Comparison of ENCODE assay signal across 22 cellular contexts in the genomic region with DNA sequence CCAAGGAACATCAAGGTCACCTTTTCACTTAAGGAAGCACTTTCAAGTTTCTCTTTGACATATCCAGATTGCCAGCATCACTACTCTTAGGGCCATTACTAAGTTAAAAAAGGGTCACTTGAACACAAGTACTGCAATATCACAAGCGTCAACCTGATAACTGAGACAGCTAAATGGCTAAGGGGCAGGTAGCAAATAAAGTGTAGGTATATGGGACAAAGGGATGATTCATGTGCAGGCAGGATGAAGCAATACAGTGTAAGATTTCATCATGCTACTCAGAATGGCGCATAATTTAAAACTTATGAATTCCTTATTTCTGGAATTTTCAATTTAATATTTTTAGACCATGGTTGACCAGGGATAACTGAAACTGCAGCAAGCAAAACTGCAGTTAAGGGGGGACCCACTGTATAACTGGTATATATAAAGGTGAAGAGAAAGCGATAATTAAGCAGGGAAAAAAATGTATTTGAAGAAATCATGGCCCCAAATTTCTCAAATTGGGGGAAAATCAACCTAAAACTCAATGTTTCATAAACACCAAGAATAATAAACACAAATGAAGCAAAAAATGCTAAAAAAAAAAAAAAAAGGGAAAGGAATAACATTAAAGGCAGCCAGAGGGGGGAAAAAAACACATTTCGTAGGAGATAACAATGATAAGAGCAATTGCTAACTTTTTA. TPM values are rescaled to one million over a fixed set of nuclear protein-coding genes. Genes with fewer than 3 reads are reported as not detected.
DNase-seq lines count a peak whose midpoint lies in the region; ATAC-seq and TF ChIP-seq lines count a peak whose summit lies in the region.
"Had no signal": no experiment of that assay in that cellular context is flagged by ENCODE, and none has a peak within 500 bp of the region (broad histone marks: within the 10 kb centered on the region; RNA-seq: fewer than 3 reads in every experiment).

No MANE protein-coding gene starts in this region.

- no peak overlapping the region for H3K27ac ChIP-seq in HCT116 (ENCODE audit: low read depth, low read length)
- H3K27ac ChIP-seq in left ventricle myocardium inferior (replicated peaks), result no peak overlapping the region
- H3K27ac ChIP-seq in GM23338 (ENCODE audit: low read depth), result no peak overlapping the region
- H3K27ac ChIP-seq: KMS-11 had no signal

- no peak for TF ChIP-seq POLR2A in HCT116 (IDR thresholded peaks at IDR 0.05; ENCODE audit: borderline replicate concordance, extremely low read depth, insufficient read depth, insufficient read length)

- no peaks in the 10 kb centered on the region for H3K79me2 ChIP-seq in HCT116 (ENCODE audit: insufficient read depth, low read length)
- H3K79me2 ChIP-seq in GM23338 (replicated peaks; ENCODE audit: insufficient read depth), result no peaks in the 10 kb centered on the region

- H3K4me1 ChIP-seq in Caco-2 (no peaks in the 10 kb centered on the region), HCT116 (ENCODE audit: control insufficient read depth in 1 of 2, insufficient read depth in 2 of 2, low read length in 2 of 2) (no peaks in the 10 kb centered on the region), left ventricle myocardium inferior (no peaks in the 10 kb centered on the region), GM23338 (ENCODE audit: insufficient read depth) (no peaks in the 10 kb centered on the region)
- H3K4me1 ChIP-seq: BE2C had no signal

- H3K9me3 Mint-ChIP-seq in Caco-2 (ENCODE audit: unreplicated experiment), result peaks cover 35% of the 10 kb centered on the region
- H3K9me3 Mint-ChIP-seq in GM23338, result peaks cover 28% of the 10 kb centered on the region

- H3K36me3 Mint-ChIP-seq in Caco-2 (ENCODE audit: insufficient read depth, unreplicated experiment) (peaks cover 16% of the 10 kb centered on the region), GM23338 (ENCODE audit: low read depth) (peaks cover 16% of the 10 kb centered on the region; the same call in 2 of the 3 replicates)

- no peaks in the 10 kb centered on the region for H3F3A ChIP-seq in GM23338 (replicated peaks; ENCODE audit: low read depth)

- no peak overlapping the region for H3K4me3 ChIP-seq in Caco-2 (ENCODE audit: low read depth, low read length)
- no peak overlapping the region for H3K4me3 ChIP-seq in HCT116 (replicated peaks in 1 of 2; ENCODE audit: low read depth in 1 of 2, low read length in 2 of 2)
- no peak overlapping the region for H3K4me3 ChIP-seq in left ventricle myocardium inferior
- no peak overlapping the region for H3K4me3 ChIP-seq in GM23338

- CTCF ChIA-PET in Caco-2 (lab: Charles Lee) (no interaction called here), HCT116 (lab: Charles Lee) (no interaction called here)

- no TSS peak for BruUV-seq in Caco-2 (replicated peaks; lab: Mats Ljungman, UMichigan)
- BruUV-seq in HCT116 (replicated peaks; lab: Mats Ljungman, UMichigan), result no TSS peak

- H3K27me3 Mint-ChIP-seq in Caco-2 (ENCODE audit: insufficient read depth, unreplicated experiment), result no peaks in the 10 kb centered on the region
- H3K27me3 Mint-ChIP-seq in GM23338 (ENCODE audit: insufficient read depth, low read depth, poor library complexity), result peaks cover 5% of the 10 kb centered on the region

- RAD21 ChIA-PET in HCT116 (lab: Charles Lee; ENCODE audit: low non-redundant PET in 1 of 2, low total read pairs in 2 of 2, uncharacterized antibody in 2 of 2, unreplicated experiment in 2 of 2), result no interaction called here

- POLR2A ChIA-PET in Caco-2 (lab: Charles Lee) (no interaction called here), HCT116 (lab: Charles Lee) (no interaction called here)

- intact Hi-C loops in Caco-2 (cut with micrococcal nuclease; ENCODE audit: unreplicated experiment), result no loop called here
- intact Hi-C loops in HCT116 (cut with micrococcal nuclease), result no loop called here
- intact Hi-C loops in left ventricle myocardium inferior (cut with micrococcal nuclease), result no loop called here

- H3K36me3 ChIP-seq in Caco-2 (ENCODE audit: control insufficient read depth, insufficient read depth, low read length) (no peaks in the 10 kb centered on the region), HCT116 (ENCODE audit: control insufficient read depth in 1 of 2, insufficient read depth in 2 of 2, low read length in 2 of 2) (no peaks in the 10 kb centered on the region), left ventricle myocardium inferior (no peaks in the 10 kb centered on the region), GM23338 (ENCODE audit: insufficient read depth) (no peaks in the 10 kb centered on the region)
- H3K36me3 ChIP-seq: BE2C had no signal

- no peak for ATAC-seq in HCT116
- ATAC-seq in esophagus mucosa, result peak; percentile 69
- ATAC-seq in GM23338, result no peak

- DNase-seq in Caco-2 (no peak), HCT116 (ENCODE audit: low read depth, low spot score) (no peak), amniotic epithelial cell (ENCODE audit: low read depth) (peak; percentile 23), GM10266 (ENCODE audit: extremely low spot score) (no peak), left ventricle myocardium inferior (no peak), GM23338 (ENCODE audit: low spot score) (no peak)
- DNase-seq: BE2C; CD4-positive, CD25-positive, alpha-beta regulatory T cell; COR-L47; DND-41; H7; NCI-H1048; NCI-H1417 treated with DMSO at 0.1 percent for 48 hours; NCI-H187; NCI-H2107; NCI-H446 treated with DMSO at 0.1 percent for 48 hours; NCI-H526 treated with DMSO at 0.1 percent for 48 hours; RPMI8226; SHP77 had no signal

- H2AFZ ChIP-seq in HCT116 (ENCODE audit: low read depth, low read length, poor library complexity, severe bottlenecking), result no peak overlapping the region
- no peak overlapping the region for H2AFZ ChIP-seq in GM23338

- H3K9me3 ChIP-seq in Caco-2 (peaks cover 24% of the 10 kb centered on the region), HCT116 (ENCODE audit: control insufficient read depth in 1 of 2, insufficient read depth in 1 of 2, low read depth in 1 of 2, low read length in 2 of 2) (0 out of 4 replicates have a peak, but pooled peaks cover 0 to 3% of the 10 kb centered on the region in 2 experiments), left ventricle myocardium inferior (replicated peaks) (peaks cover 39% of the 10 kb centered on the region)
- H3K9me3 ChIP-seq: BE2C had no signal

- no peak for TF ChIP-seq CTCF in Caco-2 (IDR thresholded peaks at IDR 0.05; ENCODE audit: insufficient read depth in 1 of 2, low read depth in 1 of 2, low read length in 1 of 2, severe bottlenecking in 1 of 2, unreplicated experiment in 1 of 2)
- no peak for TF ChIP-seq CTCF in HCT116 (IDR thresholded peaks at IDR 0.05 in 2 of 3, conservative IDR thresholded peaks at IDR 0.05 in 1 of 3; ENCODE audit: borderline replicate concordance in 1 of 3, insufficient read depth in 1 of 3, low read depth in 2 of 3, low read length in 2 of 3)
- TF ChIP-seq CTCF in GM10266 (IDR thresholded peaks at IDR 0.05; ENCODE audit: control insufficient read depth, insufficient read depth, low read depth, missing control alignments), result no peak
- TF ChIP-seq CTCF in left ventricle myocardium inferior (IDR thresholded peaks at IDR 0.05; ENCODE audit: borderline replicate concordance), result no peak
- no peak for TF ChIP-seq CTCF in GM23338 (conservative IDR thresholded peaks at IDR 0.05; ENCODE audit: low read depth in 2 of 2)

- no peak for TF ChIP-seq RAD21 in HCT116 (IDR thresholded peaks at IDR 0.05; ENCODE audit: low read depth)

- H3K27ac Mint-ChIP-seq in Caco-2 (ENCODE audit: unreplicated experiment) (peak overlapping the region; percentile 55), GM23338 (no peak overlapping the region)

- no peaks in the 10 kb centered on the region for H4K20me1 ChIP-seq in HCT116 (ENCODE audit: insufficient read depth)
- no peaks in the 10 kb centered on the region for H4K20me1 ChIP-seq in GM23338 (replicated peaks; ENCODE audit: insufficient read depth)

- H3K9me2 ChIP-seq in HCT116 (ENCODE audit: insufficient read depth) (no peaks in the 10 kb centered on the region), GM23338 (ENCODE audit: insufficient read depth) (no peaks in the 10 kb centered on the region)

- H3K4me1 Mint-ChIP-seq in Caco-2 (ENCODE audit: low read depth, unreplicated experiment) (no peaks in the 10 kb centered on the region), GM23338 (no peaks in the 10 kb centered on the region)
- H3K4me1 Mint-ChIP-seq: CD4-positive, CD25-positive, alpha-beta regulatory T cell had no signal

- H3K9ac ChIP-seq in HCT116 (ENCODE audit: low read length), result no peak overlapping the region
- H3K9ac ChIP-seq: KMS-11 had no signal

- no peak overlapping the region for H3K4me3 Mint-ChIP-seq in Caco-2 (ENCODE audit: unreplicated experiment)
- H3K4me3 Mint-ChIP-seq in GM23338, result no peak overlapping the region
- H3K4me3 Mint-ChIP-seq: CD4-positive, CD25-positive, alpha-beta regulatory T cell had no signal

- H3K27me3 ChIP-seq in Caco-2 (replicated peaks; ENCODE audit: control insufficient read depth, insufficient read depth, low read length) (no peaks in the 10 kb centered on the region), HCT116 (ENCODE audit: insufficient read depth, low read length) (no peaks in the 10 kb centered on the region), left ventricle myocardium inferior (ENCODE audit: low read depth) (peaks cover 13% of the 10 kb centered on the region), GM23338 (ENCODE audit: insufficient read depth) (no peaks in the 10 kb centered on the region)
- H3K27me3 ChIP-seq: BE2C had no signal

- H3K4me2 ChIP-seq in HCT116 (ENCODE audit: low read length) (no peak overlapping the region), GM23338 (no peak overlapping the region)
- H3K4me2 ChIP-seq: KMS-11 had no signal

TF ChIP-seq in HCT116, 20 proteins besides CTCF, POLR2A, EP300 and RAD21 (continues in another document):
- TF ChIP-seq EZH2 (IDR thresholded peaks at IDR 0.05), result no peak
- TF ChIP-seq ELF1 (IDR thresholded peaks at IDR 0.05; ENCODE audit: borderline replicate concordance, low read depth), result no peak
- TF ChIP-seq SRF (IDR thresholded peaks at IDR 0.05; ENCODE audit: low read depth), result no peak

TF ChIP-seq in GM23338, 12 proteins besides CTCF, POLR2A, EP300 and RAD21 (continues in another document):
- TF ChIP-seq JUNB (IDR thresholded peaks at IDR 0.05; ENCODE audit: unreplicated experiment), result no peak
- no peak for TF ChIP-seq EZH2phosphoT487 (IDR thresholded peaks at IDR 0.05; ENCODE audit: unreplicated experiment)
- no peak for TF ChIP-seq ZNF114 (CRISPR knock-in tag; IDR thresholded peaks at IDR 0.05)
- no peak for TF ChIP-seq POLR2AphosphoS5 (IDR thresholded peaks at IDR 0.05; ENCODE audit: low read depth)
- TF ChIP-seq CREB1 (CRISPR knock-in tag; IDR thresholded peaks at IDR 0.05; ENCODE audit: low read depth), result no peak

RNA-seq across cellular contexts. Expression of a gene that starts 13.1 kb away (rescaled TPM):
- 1.7 and 2.9 TPM in 2 replicates for total RNA-seq in Caco-2 (2022)
- total RNA-seq in HCT116 (2021; ENCODE audit: unreplicated experiment), result 0.10 TPM
- 0.03 TPM in 1 of 2 replicates, not detected in the other for polyA plus RNA-seq in HCT116 (2012)
- 0.52 TPM for total RNA-seq in esophagus mucosa
- total RNA-seq in left ventricle myocardium inferior, result 2.0 TPM
- not detected in 2 replicates for total RNA-seq in GM23338 (2014; rRNA removed; shearing (Covaris generic))
- polyA plus RNA-seq in GM23338 (2016; fragmentation: Nextera tagmentation; extraction: Ambion mirVana), result 0.12 TPM in 1 of 2 replicates, not detected in the other
- total RNA-seq: A673, H7 had no signal

RNA-seq across cellular contexts. Expression of a gene that starts 47.2 kb away (rescaled TPM):
- total RNA-seq in Caco-2 (2022) (0.64 and 0.65 TPM in 2 replicates), HCT116 (2021; ENCODE audit: unreplicated experiment) (not detected), esophagus mucosa (not detected), left ventricle myocardium inferior (not detected)
- 0.04 and 0.05 TPM in 2 replicates for polyA plus RNA-seq in HCT116 (2012)
- total RNA-seq in GM23338 (2014; rRNA removed; shearing (Covaris generic)), result not detected in 2 replicates
- not detected in 2 replicates for polyA plus RNA-seq in GM23338 (2016; fragmentation: Nextera tagmentation; extraction: Ambion mirVana)
- total RNA-seq: A673, H7 had no signal
